1 cellular context compared by ENCODE assay signal in the genomic region with DNA sequence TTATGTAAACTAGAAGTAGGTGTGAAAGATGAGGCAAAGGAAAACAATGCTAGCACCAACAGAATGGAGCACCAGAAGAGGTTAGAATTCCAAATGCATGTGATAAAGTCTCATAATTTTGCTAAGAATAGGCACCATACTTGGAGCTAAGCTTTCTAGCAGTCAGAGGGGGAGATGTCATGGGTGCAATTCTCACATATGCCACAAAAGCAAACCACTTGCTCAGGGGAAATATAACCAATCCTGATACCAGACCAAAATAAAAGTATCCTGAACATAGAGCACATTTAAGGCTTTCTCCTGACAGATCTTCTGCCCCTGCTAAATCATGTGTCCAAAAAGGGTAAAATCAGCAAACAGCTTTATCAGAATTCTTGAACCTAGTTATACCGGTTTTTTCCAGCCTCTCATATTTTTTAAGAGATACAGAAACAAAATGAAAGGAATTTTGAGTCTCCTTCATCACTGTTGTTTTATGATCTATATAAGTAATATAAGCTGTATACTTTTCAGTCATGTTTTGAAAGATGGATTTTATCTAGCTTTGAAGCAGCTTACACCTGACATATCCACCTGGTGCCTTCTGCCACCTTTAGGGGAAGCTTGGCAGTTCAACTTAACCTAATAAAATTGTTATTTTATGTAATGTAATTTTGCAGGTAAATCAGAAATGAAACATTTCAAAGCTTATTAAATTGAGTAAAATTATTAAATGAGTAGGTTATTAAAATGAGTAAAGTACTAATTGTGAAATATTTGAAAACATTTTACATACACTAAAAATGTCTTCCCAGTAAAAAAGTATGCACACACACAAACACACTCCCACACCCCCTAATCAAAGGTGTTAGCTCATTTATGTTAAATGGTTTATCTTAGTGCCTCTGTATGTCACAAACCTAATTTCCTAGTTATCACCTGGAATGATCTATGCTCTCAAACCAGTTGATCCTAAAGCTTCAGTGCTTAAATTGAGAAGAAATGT.
TF ChIP-seq lines count a peak whose summit lies in the region.

No MANE protein-coding gene starts in this region.

TF ChIP-seq in HCT116, 20 proteins besides CTCF, POLR2A, EP300 and RAD21:
- no peak for TF ChIP-seq EGR1 (IDR thresholded peaks at IDR 0.05; ENCODE audit: low read depth)
